ENCODE assay signal across 13 cellular contexts in the genomic region with DNA sequence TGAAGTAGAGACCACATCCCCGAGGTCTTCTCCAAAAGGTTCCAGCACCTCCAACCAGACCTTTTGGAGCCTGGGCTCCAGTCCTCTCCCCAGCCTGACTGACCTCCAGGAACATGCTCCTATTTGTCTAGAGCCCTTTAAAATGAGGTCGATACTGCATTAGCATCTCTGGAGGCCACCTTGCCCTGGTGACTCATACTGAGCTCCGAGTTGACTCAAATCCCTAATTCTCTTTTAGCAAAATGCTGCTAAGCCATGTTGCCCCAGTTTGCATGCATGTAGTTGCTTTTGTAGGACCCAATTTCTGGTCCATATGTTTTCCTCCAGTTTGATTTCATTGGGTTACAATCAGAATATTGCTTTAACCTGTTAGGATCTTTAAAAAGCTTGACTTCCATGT. TPM values are rescaled to one million over a fixed set of nuclear protein-coding genes. Genes with fewer than 3 reads are reported as not detected.
DNase-seq lines count a peak whose midpoint lies in the region; ATAC-seq, FAIRE-seq and TF ChIP-seq lines count a peak whose summit lies in the region.
"Had no signal": no experiment of that assay in that cellular context is flagged by ENCODE, and none has a peak within 500 bp of the region (broad histone marks: within the 10 kb centered on the region; RNA-seq: fewer than 3 reads in every experiment).

No MANE protein-coding gene starts in this region.

- TF ChIP-seq CTCF in MCF 10A (IDR thresholded peaks at IDR 0.05; ENCODE audit: unreplicated experiment): no peak
- TF ChIP-seq CTCF in brain microvascular endothelial cell (IDR thresholded peaks at IDR 0.05; ENCODE audit: low read depth, low read length, missing control alignments): no peak

- FAIRE-seq in GM18507 (lab: Jason Lieb, UNC): peak; percentile 79

- no peak overlapping the region for H3K27ac ChIP-seq in brain microvascular endothelial cell
- H3K27ac ChIP-seq: SJSA1 had no signal

- peaks cover 10% of the 10 kb centered on the region for H3K27me3 ChIP-seq in brain microvascular endothelial cell (replicated peaks)
- H3K27me3 ChIP-seq: SJSA1 had no signal

- ATAC-seq in GM19328 (IDR thresholded peaks at IDR 0.05; ENCODE audit: unreplicated experiment): peak; percentile 84
- peak; percentile 95 for ATAC-seq in HG02938 (IDR thresholded peaks at IDR 0.05; ENCODE audit: unreplicated experiment)
- ATAC-seq in activated T-cell treated with anti-CD3 and anti-CD28 coated beads, Interleukin-2, amount 50 U/mL, for 4 hours: peak in 1 of 2 donors; percentile 75

- no peak overlapping the region for H3K27ac Mint-ChIP-seq in MCF 10A (ENCODE audit: low read depth, unreplicated experiment)
- H3K27ac Mint-ChIP-seq: nephron progenitor cell had no signal

- DNase-seq in GM18507 (ENCODE audit: extremely low spot score, insufficient read length, low read depth) (no peak), MCF 10A (ENCODE audit: unreplicated experiment) (no peak), cerebellar cortex (ENCODE audit: low spot score) (no peak), brain microvascular endothelial cell (no peak)
- no peak for DNase-seq in activated T-cell treated with anti-CD3 and anti-CD28 coated beads, Interleukin-2, amount 50 U/mL, for 4 hours
- no peak for DNase-seq in effector CD8-positive, alpha-beta T cell (lab: John Stamatoyannopoulos, UW)
- DNase-seq: DMS79 treated with DMSO at 0.1 percent for 48 hours; effector memory CD4-positive, alpha-beta T cell; NCI-H1436 treated with DMSO at 0.1 percent for 48 hours; nephron progenitor cell had no signal

- H3K4me3 Mint-ChIP-seq in activated T-cell treated with anti-CD3 and anti-CD28 coated beads, Interleukin-2, amount 50 U/mL, for 4 hours: peak overlapping the region; percentile 11
- H3K4me3 Mint-ChIP-seq in MCF 10A (ENCODE audit: unreplicated experiment): no peak overlapping the region
- H3K4me3 Mint-ChIP-seq: nephron progenitor cell had no signal

- H3K4me1 Mint-ChIP-seq in activated T-cell treated with anti-CD3 and anti-CD28 coated beads, Interleukin-2, amount 50 U/mL, for 4 hours (ENCODE audit: low read depth): peaks cover 10% of the 10 kb centered on the region
- no peaks in the 10 kb centered on the region for H3K4me1 Mint-ChIP-seq in MCF 10A (ENCODE audit: insufficient read depth, unreplicated experiment)

- BruUV-seq in MCF 10A (replicated peaks; lab: Mats Ljungman, UMichigan): no TSS peak

- in situ Hi-C loops in brain microvascular endothelial cell (cut with HindIII; ENCODE audit: low pct_ligation_motif_present, low sequenced_read_pairs): no loop called here

- H3K27me3 Mint-ChIP-seq in activated T-cell treated with anti-CD3 and anti-CD28 coated beads, Interleukin-2, amount 50 U/mL, for 4 hours (ENCODE audit: low read depth): no peaks in the 10 kb centered on the region
- H3K27me3 Mint-ChIP-seq in MCF 10A (ENCODE audit: insufficient read depth, unreplicated experiment): peaks cover 90% of the 10 kb centered on the region

- POLR2A ChIA-PET in MCF 10A (lab: Yijun Ruan, JAX): no interaction called here

- no peaks in the 10 kb centered on the region for H3K9me3 Mint-ChIP-seq in activated T-cell treated with anti-CD3 and anti-CD28 coated beads, Interleukin-2, amount 50 U/mL, for 4 hours
- H3K9me3 Mint-ChIP-seq in MCF 10A (ENCODE audit: unreplicated experiment): no peaks in the 10 kb centered on the region

- H3K36me3 ChIP-seq in brain microvascular endothelial cell (replicated peaks): no peaks in the 10 kb centered on the region
- H3K36me3 ChIP-seq: SJSA1 had no signal

- H3K36me3 Mint-ChIP-seq in activated T-cell treated with anti-CD3 and anti-CD28 coated beads, Interleukin-2, amount 50 U/mL, for 4 hours (ENCODE audit: insufficient read depth): peaks cover 14% of the 10 kb centered on the region
- H3K36me3 Mint-ChIP-seq in MCF 10A (ENCODE audit: insufficient read depth, unreplicated experiment): peaks cover 6% of the 10 kb centered on the region

- CTCF ChIA-PET in MCF 10A (lab: Yijun Ruan, JAX): interaction anchor here (1.0 kb wide), 1 partner anchor 33 kb away, joined by 8 read pairs; no protein-coding TSS in a partner anchor

- intact Hi-C loops in MCF 10A (cut with micrococcal nuclease): no loop called here

- H3K4me3 ChIP-seq in brain microvascular endothelial cell (ENCODE audit: low read depth, low read length): no peak overlapping the region
- H3K4me3 ChIP-seq: SJSA1 had no signal

RNA-seq across cellular contexts. Expression of a gene that starts 43.5 kb away (rescaled TPM):
- total RNA-seq in activated T-cell treated with anti-CD3 and anti-CD28 coated beads, Interleukin-2, amount 50 U/mL, for 4 hours: not detected
- 0.37 and 0.72 TPM in 2 replicates for total RNA-seq in MCF 10A (2022)
